In the genomic region with DNA sequence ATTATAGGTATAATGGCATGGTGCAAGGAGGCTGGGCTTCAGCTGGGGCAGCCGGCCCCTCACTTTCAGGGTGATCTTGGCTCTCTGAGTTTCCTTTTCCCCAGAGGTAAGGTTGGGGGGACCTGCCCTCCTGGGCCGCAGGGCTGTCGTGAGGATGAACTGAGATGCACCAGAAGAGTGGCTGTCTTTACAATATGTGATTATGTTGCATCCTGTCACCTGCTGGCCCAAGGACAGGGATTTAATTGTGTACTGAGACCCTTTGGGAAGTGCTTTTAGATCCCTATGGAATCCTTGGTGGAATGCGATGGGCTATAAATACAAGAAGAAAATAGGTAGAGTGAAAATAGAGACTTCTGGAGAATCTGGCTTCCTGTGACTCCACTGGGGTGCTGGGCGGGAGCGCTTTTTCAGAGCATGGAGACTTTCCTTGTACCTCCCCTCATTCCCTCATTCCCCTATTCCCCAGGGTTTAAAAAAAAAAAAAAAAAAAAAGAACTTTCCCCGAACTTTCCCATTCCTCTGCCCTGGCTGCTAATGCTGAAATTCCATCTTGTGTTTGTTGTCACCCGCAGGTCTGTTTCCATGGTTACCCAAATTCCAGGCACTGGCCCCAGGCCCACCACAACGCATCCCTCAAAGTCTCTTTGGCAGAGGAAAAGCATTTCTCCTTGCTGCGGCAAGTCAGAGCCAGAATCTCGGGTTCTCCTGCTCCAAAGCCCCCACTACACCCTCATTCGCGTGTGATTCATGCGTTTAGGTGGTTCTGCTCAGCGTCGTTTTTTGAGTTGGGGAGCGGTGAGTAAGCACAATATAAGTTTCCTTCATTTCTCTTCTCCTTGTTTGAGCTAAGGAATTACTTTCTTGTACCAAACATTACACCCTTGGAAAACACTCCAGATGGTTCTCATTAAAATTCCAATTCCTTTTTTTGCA, we compare ENCODE assay signal across 10 cellular contexts. TPM values are rescaled to one million over a fixed set of nuclear protein-coding genes. Genes with fewer than 3 reads are reported as not detected.
DNase-seq lines count a peak whose midpoint lies in the region; ATAC-seq and TF ChIP-seq lines count a peak whose summit lies in the region.
"Had no signal": no experiment of that assay in that cellular context is flagged by ENCODE, and none has a peak within 500 bp of the region (broad histone marks: within the 10 kb centered on the region; RNA-seq: fewer than 3 reads in every experiment).

No MANE protein-coding gene starts in this region.

- DNase-seq in AG04449 (ENCODE audit: low read depth, low spot score): peak; percentile 100
- peak; percentile 82 to 88 for DNase-seq in SJSA1 (ENCODE audit: low read depth in 1 of 2, low spot score in 2 of 2)
- DNase-seq in fibroblast of the aortic adventitia (ENCODE audit: low read depth): peak; percentile 100
- peak; percentile 76 for DNase-seq in non-pigmented ciliary epithelial cell (ENCODE audit: low read depth)
- no peak for DNase-seq in activated effector memory CD4-positive, alpha-beta T cell treated with Interleukin-2 at 50 U/mL for 16 hours
- DNase-seq in GM10248 (ENCODE audit: extremely low spot score): no peak
- no peak for DNase-seq in DMS53 (lab: John Stamatoyannopoulos, UW)

- no peaks in the 10 kb centered on the region for H3K9me3 ChIP-seq in SJSA1 (replicated peaks)

- POLR2A ChIA-PET in AG04449 (lab: Yijun Ruan, JAX): interaction anchor here (0.6 to 2.3 kb wide), 12 partner anchors 10 to 137 kb away, joined by 3 to 24 read pairs (median 6); partner anchors contain the start of genes AMOTL2, ANAPC13 and CEP63
- POLR2A ChIA-PET in GM10248 (lab: Yijun Ruan, JAX): no interaction called here

- H3K4me3 ChIP-seq in AG04449 (ENCODE audit: low read depth, low read length) (0 out of 2 replicates have a peak overlapping the region, but pooled peaks have one; percentile 9), SJSA1 (no peak overlapping the region), fibroblast of the aortic adventitia (ENCODE audit: low read depth, low read length) (peak overlapping the region; percentile 4)

- CTCF ChIA-PET in AG04449 (lab: Yijun Ruan, JAX): interaction anchor here (1.1 to 6.3 kb wide), 4 partner anchors 9 to 100 kb away, joined by 3 to 56 read pairs (median 10); partner anchors contain the start of gene AMOTL2
- CTCF ChIA-PET in GM10248 (lab: Yijun Ruan, JAX): interaction anchor here (1.0 to 2.1 kb wide), 3 partner anchors 10 to 11 kb away, joined by 3 to 4 read pairs (median 3); no protein-coding TSS in a partner anchor

- peak overlapping the region; percentile 69 for H3K27ac ChIP-seq in SJSA1
- H3K27ac ChIP-seq: C4-2B had no signal

- peaks cover 38% of the 10 kb centered on the region for H3K4me1 ChIP-seq in SJSA1 (replicated peaks)

- no peaks in the 10 kb centered on the region for H3K27me3 ChIP-seq in SJSA1 (replicated peaks)

- TF ChIP-seq CTCF in AG04449 (IDR thresholded peaks at IDR 0.05; ENCODE audit: insufficient read depth, low read length, missing control alignments): no peak
- no peak for TF ChIP-seq CTCF in fibroblast of the aortic adventitia (IDR thresholded peaks at IDR 0.05; ENCODE audit: insufficient read depth, low read length)
- TF ChIP-seq CTCF in GM10248 (IDR thresholded peaks at IDR 0.05; ENCODE audit: control extremely low read depth, extremely low read depth, low read depth, missing control alignments): no peak

- no peaks in the 10 kb centered on the region for H3K36me3 ChIP-seq in SJSA1

- ATAC-seq in HG03097 (IDR thresholded peaks at IDR 0.05; ENCODE audit: low FRiP score, unreplicated experiment): no peak
- ATAC-seq: activated T-helper 17 cell treated with anti-CD3 and anti-CD28 coated beads, Interleukin-2, amount 50 U/mL, for 72 hours had no signal

RNA-seq across cellular contexts. Expression of gene ANAPC13, which starts 21.8 kb away (rescaled TPM):
- total RNA-seq in SJSA1 (2014; rRNA removed; shearing (Covaris generic)): 81.9 and 109 TPM in 2 replicates
- total RNA-seq in fibroblast of the aortic adventitia (ENCODE audit: low replicate concordance): 123 and 137 TPM in 2 replicates

RNA-seq across cellular contexts. Expression of gene CEP63, which starts 21.9 kb away (rescaled TPM):
- total RNA-seq in SJSA1 (2014; rRNA removed; shearing (Covaris generic)): 14.8 and 18.8 TPM in 2 replicates
- total RNA-seq in fibroblast of the aortic adventitia (ENCODE audit: low replicate concordance): 19.4 and 28.9 TPM in 2 replicates

Comparison
In these comparisons a context has a peak if more than half of its experiments do, and no peak if none do; other contexts are left out.
1. DNase-seq: peak in AG04449 (single experiment), SJSA1 (2 of 2), fibroblast of the aortic adventitia (single experiment) and non-pigmented ciliary epithelial cell (single experiment); none in activated effector memory CD4-positive, alpha-beta T cell treated with Interleukin-2 at 50 U/mL for 16 hours (single experiment), GM10248 (single experiment) and DMS53 (single experiment).